Comparison of ENCODE assay signal across 10 cellular contexts in the genomic region with DNA sequence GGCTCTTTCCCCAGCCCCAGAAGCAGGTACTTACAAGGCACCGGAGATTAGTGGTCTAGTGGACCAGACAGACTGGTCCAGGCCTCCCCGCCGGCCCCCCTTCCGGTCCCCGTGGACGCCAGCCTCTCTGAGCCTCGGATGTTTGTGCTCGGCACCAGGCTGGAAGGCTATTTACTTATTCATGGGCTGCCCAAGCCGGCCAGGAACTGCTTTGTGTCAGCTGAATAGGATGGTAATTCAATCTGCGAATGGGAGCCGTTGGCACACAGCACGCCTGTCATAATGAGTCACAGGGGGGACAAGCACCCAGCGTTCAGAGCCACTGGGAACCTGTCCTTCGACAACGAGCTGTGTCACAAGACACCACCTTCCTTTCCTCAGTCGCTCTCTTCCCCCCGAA.
DNase-seq lines count a peak whose midpoint lies in the region; ATAC-seq and TF ChIP-seq lines count a peak whose summit lies in the region.
"Had no signal": no experiment of that assay in that cellular context is flagged by ENCODE, and none has a peak within 500 bp of the region (broad histone marks: within the 10 kb centered on the region; RNA-seq: fewer than 3 reads in every experiment).

No MANE protein-coding gene starts in this region.

- POLR2A ChIA-PET in Panc1 (lab: Charles Lee), result no interaction called here

- ATAC-seq in Panc1, result 0 out of 2 replicates have a peak, but pooled peaks have one; percentile 12
- no peak for ATAC-seq in HG03025 (IDR thresholded peaks at IDR 0.05; ENCODE audit: low FRiP score, unreplicated experiment)

- no peak overlapping the region for H3K4me3 ChIP-seq in Panc1 (ENCODE audit: low read depth in 2 of 2, low read length in 2 of 2)

- no peaks in the 10 kb centered on the region for H3K9me3 ChIP-seq in Panc1 (ENCODE audit: control insufficient read depth, insufficient read depth, low read depth, low read length)

- no peak overlapping the region for H3K4me3 Mint-ChIP-seq in activated CD4-positive, alpha-beta T cell treated with anti-CD3 and anti-CD28 coated beads, Interleukin-2, amount 10 ng/mL, durations not matched to agents 24 days and 14 days
- H3K4me3 Mint-ChIP-seq: IgD-negative memory B cell; T-helper 2 cell treated with Interferon-gamma antibody and Interleukin-4, amounts not matched to agents 5 μg/mL and 100 μg/mL, for 36 hours had no signal

- BruUV-seq in Panc1 (replicated peaks; lab: Mats Ljungman, UMichigan), result no TSS peak

- H3K27me3 Mint-ChIP-seq in activated CD4-positive, alpha-beta T cell treated with anti-CD3 and anti-CD28 coated beads, Interleukin-2, amount 10 ng/mL, durations not matched to agents 24 days and 14 days, result no peaks in the 10 kb centered on the region

- no peak overlapping the region for H3K27ac ChIP-seq in Panc1 (ENCODE audit: low read length)

- in situ Hi-C loops in Panc1 (cut with HindIII; ENCODE audit: low pct_unique_long_range_greater_than_20kb, low sequenced_read_pairs), result no loop called here

- H3K27ac Mint-ChIP-seq in activated CD4-positive, alpha-beta T cell treated with anti-CD3 and anti-CD28 coated beads, Interleukin-2, amount 10 ng/mL, durations not matched to agents 24 days and 14 days, result no peak overlapping the region
- H3K27ac Mint-ChIP-seq: IgD-negative memory B cell; T-helper 2 cell treated with Interferon-gamma antibody and Interleukin-4, amounts not matched to agents 5 μg/mL and 100 μg/mL, for 36 hours had no signal

- intact Hi-C loops in Panc1 (cut with micrococcal nuclease; ENCODE audit: unreplicated experiment), result no loop called here
- intact Hi-C loops in activated CD4-positive, alpha-beta T cell treated with anti-CD3 and anti-CD28 coated beads, Interleukin-2, amount 10 ng/mL, durations not matched to agents 24 days and 14 days (cut with micrococcal nuclease), result no loop called here

- no peak for TF ChIP-seq CTCF in Panc1 (IDR thresholded peaks at IDR 0.05)

- CTCF ChIA-PET in Panc1 (lab: Charles Lee), result no interaction called here

- no peaks in the 10 kb centered on the region for H3K9me3 Mint-ChIP-seq in activated CD4-positive, alpha-beta T cell treated with anti-CD3 and anti-CD28 coated beads, Interleukin-2, amount 10 ng/mL, durations not matched to agents 24 days and 14 days
- H3K9me3 Mint-ChIP-seq: T-helper 2 cell treated with Interferon-gamma antibody and Interleukin-4, amounts not matched to agents 5 μg/mL and 100 μg/mL, for 36 hours had no signal

- peaks cover 10% of the 10 kb centered on the region for H3K27me3 ChIP-seq in Panc1 (ENCODE audit: control insufficient read depth, insufficient read depth, low read length)

- H3K36me3 ChIP-seq in Panc1 (ENCODE audit: control insufficient read depth, insufficient read depth, low read length), result no peaks in the 10 kb centered on the region

- H3K4me1 Mint-ChIP-seq in activated CD4-positive, alpha-beta T cell treated with anti-CD3 and anti-CD28 coated beads, Interleukin-2, amount 10 ng/mL, durations not matched to agents 24 days and 14 days, result no peaks in the 10 kb centered on the region
- H3K4me1 Mint-ChIP-seq: IgD-negative memory B cell had no signal

- H3K4me1 ChIP-seq in Panc1 (ENCODE audit: control insufficient read depth, insufficient read depth, low read length), result no peaks in the 10 kb centered on the region

- peak; percentile 92 to 98 (median 95) for DNase-seq in NCI-H1417 (lab: John Stamatoyannopoulos, UW)
- DNase-seq in Panc1 (ENCODE audit: low read depth, low spot score), result no peak
- peak; percentile 77 for DNase-seq in iPS-NIHi7 (ENCODE audit: extremely low spot score)
- peak; percentile 69 for DNase-seq in superior temporal gyrus (ENCODE audit: extremely low spot score)
- no peak for DNase-seq in NOMO-1 treated with dmso at 0.1 percent for 144 hours (lab: John Stamatoyannopoulos, UW; ENCODE audit: unreplicated experiment)
- DNase-seq in activated CD4-positive, alpha-beta T cell treated with anti-CD3 and anti-CD28 coated beads, Interleukin-2, amount 10 ng/mL, durations not matched to agents 24 days and 14 days, result no peak
- DNase-seq in stimulated activated CD4-positive, alpha-beta T cell treated with anti-CD3 and anti-CD28 coated beads, Interleukin-4, amount 100 ng/mL, for 24 hours, result no peak

- no peaks in the 10 kb centered on the region for H3K36me3 Mint-ChIP-seq in activated CD4-positive, alpha-beta T cell treated with anti-CD3 and anti-CD28 coated beads, Interleukin-2, amount 10 ng/mL, durations not matched to agents 24 days and 14 days (ENCODE audit: low read depth)
- H3K36me3 Mint-ChIP-seq: IgD-negative memory B cell had no signal

Comparison
In these comparisons a context has a peak if more than half of its experiments do, and no peak if none do; other contexts are left out.
1. DNase-seq: peak in NCI-H1417 (3 of 3), iPS-NIHi7 (single experiment) and superior temporal gyrus (single experiment); none in Panc1 (single experiment), NOMO-1 treated with dmso at 0.1 percent for 144 hours (single experiment), activated CD4-positive, alpha-beta T cell treated with anti-CD3 and anti-CD28 coated beads, Interleukin-2, amount 10 ng/mL, durations not matched to agents 24 days and 14 days (single experiment) and stimulated activated CD4-positive, alpha-beta T cell treated with anti-CD3 and anti-CD28 coated beads, Interleukin-4, amount 100 ng/mL, for 24 hours (single experiment).